13 cellular contexts compared by ENCODE assay signal in genomic region chr4:153676984-153677383, GRCh38. TPM values are rescaled to one million over a fixed set of nuclear protein-coding genes. Genes with fewer than 3 reads are reported as not detected.
DNase-seq lines count a peak whose midpoint lies in the region; ATAC-seq and TF ChIP-seq lines count a peak whose summit lies in the region.
"Had no signal": no experiment of that assay in that cellular context is flagged by ENCODE, and none has a peak within 500 bp of the region (broad histone marks: within the 10 kb centered on the region; RNA-seq: fewer than 3 reads in every experiment).

No MANE protein-coding gene starts in this region.

- no peaks in the 10 kb centered on the region for H3K36me3 ChIP-seq in mesenchymal stem cell (ENCODE audit: control insufficient read depth in 1 of 2, insufficient read depth in 2 of 2, low read depth in 1 of 2, low read length in 2 of 2)

- ATAC-seq in GM18907 (IDR thresholded peaks at IDR 0.05; ENCODE audit: unreplicated experiment) (no peak), HG03432 (IDR thresholded peaks at IDR 0.05; ENCODE audit: unreplicated experiment) (no peak)

- TF ChIP-seq CTCF in choroid plexus epithelial cell (conservative IDR thresholded peaks at IDR 0.05; ENCODE audit: low read depth, low read length): no peak

- no peak overlapping the region for H3K9ac ChIP-seq in mesenchymal stem cell (ENCODE audit: low read length)

- H3K79me1 ChIP-seq in mesenchymal stem cell (replicated peaks; ENCODE audit: low read length, poor library complexity, severe bottlenecking): no peaks in the 10 kb centered on the region

- no peak overlapping the region for H2AFZ ChIP-seq in mesenchymal stem cell (ENCODE audit: low read depth, low read length)

- no peak overlapping the region for H4K91ac ChIP-seq in mesenchymal stem cell (ENCODE audit: low read length)

- H4K8ac ChIP-seq in mesenchymal stem cell (ENCODE audit: low read length): no peak overlapping the region

- no peak overlapping the region for H2BK5ac ChIP-seq in mesenchymal stem cell (ENCODE audit: low read depth, low read length, poor library complexity, severe bottlenecking)

- H2BK12ac ChIP-seq in mesenchymal stem cell (ENCODE audit: low read length in 2 of 2): no peak overlapping the region

- DNase-seq in AG20443 (ENCODE audit: low spot score): peak; percentile 44
- DNase-seq in LoVo (ENCODE audit: low spot score): peak; percentile 28
- DNase-seq in choroid plexus epithelial cell (ENCODE audit: low read depth): peak; percentile 89
- DNase-seq in mesenchymal stem cell: peak; percentile 18
- DNase-seq in NCI-H1048 (lab: John Stamatoyannopoulos, UW): no peak
- no peak for DNase-seq in NCI-H1436 (lab: John Stamatoyannopoulos, UW)
- DNase-seq: activated CD4-positive, alpha-beta memory T cell treated with anti-CD3 and anti-CD28 coated beads for 36 hours; COR-L47; NCI-H2029; nucleus accumbens; T-helper 1 cell had no signal

- H3K4ac ChIP-seq in mesenchymal stem cell (ENCODE audit: low read depth in 1 of 2, low read length in 2 of 2): no peak overlapping the region

- no peak overlapping the region for H2BK15ac ChIP-seq in mesenchymal stem cell (ENCODE audit: low read depth, poor library complexity, severe bottlenecking)

- no peak overlapping the region for H2BK120ac ChIP-seq in mesenchymal stem cell (ENCODE audit: low read depth, low read length)

- H3K14ac ChIP-seq in mesenchymal stem cell (ENCODE audit: low read length in 2 of 2): no peak overlapping the region

- peaks cover 6% of the 10 kb centered on the region for H3K4me1 ChIP-seq in mesenchymal stem cell (ENCODE audit: control insufficient read depth, insufficient read depth, low read depth, low read length)

- no CpG with 5 or more reads among the region's 1 CpG for WGBS in mesenchymal stem cell

- H2AK5ac ChIP-seq in mesenchymal stem cell (ENCODE audit: low read length, severe bottlenecking): no peak overlapping the region

- H3K4me3 ChIP-seq in choroid plexus epithelial cell (ENCODE audit: low read depth, low read length): no peak overlapping the region
- no peak overlapping the region for H3K4me3 ChIP-seq in mesenchymal stem cell (ENCODE audit: insufficient read depth in 1 of 2, low read depth in 1 of 2, low read length in 2 of 2)

- peaks cover 0 to 21% of the 10 kb centered on the region in 2 experiments for H3K27me3 ChIP-seq in mesenchymal stem cell (ENCODE audit: control insufficient read depth in 1 of 2, insufficient read depth in 1 of 2, low read length in 2 of 2)

- no peak overlapping the region for H3K23ac ChIP-seq in mesenchymal stem cell (ENCODE audit: low read length in 2 of 2)

- H3K4me2 ChIP-seq in mesenchymal stem cell (ENCODE audit: low read length, poor library complexity, severe bottlenecking): no peak overlapping the region

- no peak overlapping the region for H3K27ac ChIP-seq in mesenchymal stem cell (ENCODE audit: low read length, poor library complexity, severe bottlenecking)

- no peak overlapping the region for H3K18ac ChIP-seq in mesenchymal stem cell (ENCODE audit: low read depth in 1 of 2, low read length in 2 of 2)

- H3K9me3 ChIP-seq in mesenchymal stem cell (ENCODE audit: control insufficient read depth, low read length): no peaks in the 10 kb centered on the region

RNA-seq across cellular contexts. Expression of gene TLR2, which starts 7.1 kb away (rescaled TPM):
- 0.06 TPM for polyA plus RNA-seq in mesenchymal stem cell (2013, experiment 1 of 2)
- 0.05 TPM for polyA plus RNA-seq in mesenchymal stem cell (2013, experiment 2 of 2)

Comparison
In these comparisons a context has a peak if more than half of its experiments do, and no peak if none do; other contexts are left out.
1. DNase-seq: peak in AG20443 (single experiment), LoVo (single experiment), choroid plexus epithelial cell (single experiment) and mesenchymal stem cell (single experiment); none in NCI-H1048 (single experiment) and NCI-H1436 (single experiment).